ENCODE assay signal across 1 cellular context in genomic region chr13:42656136-42656535, GRCh38.
TF ChIP-seq lines count a peak whose summit lies in the region.

No MANE protein-coding gene starts in this region.

TF ChIP-seq in WTC11, 78 proteins besides CTCF, POLR2A, EP300 and RAD21 (continued from another document):
- TF ChIP-seq ZNF532 (CRISPR knock-in tag; IDR thresholded peaks at IDR 0.05; ENCODE audit: borderline replicate concordance): no peak
- no peak for TF ChIP-seq EMX1 (CRISPR knock-in tag; IDR thresholded peaks at IDR 0.05)
- no peak for TF ChIP-seq ATF1 (CRISPR knock-in tag; IDR thresholded peaks at IDR 0.05)
- TF ChIP-seq MLX (CRISPR knock-in tag; IDR thresholded peaks at IDR 0.05): no peak
